In the genomic region with DNA sequence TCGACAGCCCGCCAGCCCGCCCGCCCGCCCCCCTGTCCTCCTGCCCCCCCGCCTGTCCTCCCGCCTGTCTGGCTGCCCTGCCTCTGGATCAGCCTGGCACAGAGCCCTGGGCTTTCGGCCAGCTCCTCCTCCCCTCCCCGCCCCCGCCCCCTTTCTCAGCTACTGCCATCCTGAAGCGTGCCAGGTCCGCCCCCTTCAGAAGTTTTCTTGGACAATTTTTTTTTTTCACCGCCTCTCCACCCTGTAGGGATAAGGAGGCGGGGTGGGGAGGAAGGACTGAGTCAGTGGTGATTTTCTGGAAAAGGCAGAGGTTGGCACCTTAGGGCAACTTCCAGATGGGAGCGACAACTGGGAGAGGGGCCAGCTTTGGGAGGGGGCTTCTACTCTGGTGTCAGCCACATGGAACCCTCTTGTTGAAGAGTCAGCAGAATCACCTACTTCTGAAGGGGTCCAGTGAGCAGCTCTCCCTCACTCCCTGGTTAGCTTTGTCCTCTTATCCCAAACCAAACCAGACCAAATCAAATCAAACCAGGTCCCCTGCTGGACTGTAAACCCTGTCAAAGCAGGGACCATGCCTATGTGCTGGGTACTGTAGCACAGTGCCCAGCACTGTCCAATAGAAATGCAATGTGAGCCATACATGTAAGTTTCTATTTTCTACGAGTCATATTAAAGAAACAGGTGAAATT, we compare ENCODE assay signal across 10 cellular contexts. TPM values are rescaled to one million over a fixed set of nuclear protein-coding genes. Genes with fewer than 3 reads are reported as not detected.
A peak's percentile ranks its signal among the peaks of the same experiment; 100 is the strongest.
DNase-seq lines count a peak whose midpoint lies in the region; ATAC-seq, FAIRE-seq and TF ChIP-seq lines count a peak whose summit lies in the region.
"Had no signal": no experiment of that assay in that cellular context is flagged by ENCODE, and none has a peak within 500 bp of the region (broad histone marks: within the 10 kb centered on the region; RNA-seq: fewer than 3 reads in every experiment).

No MANE protein-coding gene starts in this region.

- no peak overlapping the region for H3K27ac Mint-ChIP-seq in activated CD8-positive, alpha-beta T cell treated with anti-CD3 and anti-CD28 coated beads, Interleukin-2, amount 10 ng/mL, durations not matched to agents 7 days and 5 days
- H3K27ac Mint-ChIP-seq in activated CD4-positive, alpha-beta memory T cell treated with anti-CD3 and anti-CD28 coated beads, Interleukin-2, amount 10 ng/mL, durations not matched to agents 7 days and 5 days = no peak overlapping the region

- H3K4me2 ChIP-seq in OCI-LY7 (ENCODE audit: low read length) = no peak overlapping the region

- ATAC-seq in activated CD8-positive, alpha-beta T cell treated with anti-CD3 and anti-CD28 coated beads, Interleukin-2, amount 10 ng/mL, durations not matched to agents 7 days and 5 days = no peak

- no peak overlapping the region for H3K4me3 Mint-ChIP-seq in activated CD8-positive, alpha-beta T cell treated with anti-CD3 and anti-CD28 coated beads, Interleukin-2, amount 10 ng/mL, durations not matched to agents 7 days and 5 days
- no peak overlapping the region for H3K4me3 Mint-ChIP-seq in activated CD4-positive, alpha-beta memory T cell treated with anti-CD3 and anti-CD28 coated beads, Interleukin-2, amount 10 ng/mL, durations not matched to agents 7 days and 5 days

- H3K27me3 Mint-ChIP-seq in activated CD8-positive, alpha-beta T cell treated with anti-CD3 and anti-CD28 coated beads, Interleukin-2, amount 10 ng/mL, durations not matched to agents 7 days and 5 days (ENCODE audit: low read depth) = peaks cover 47% of the 10 kb centered on the region
- peaks cover 35% of the 10 kb centered on the region for H3K27me3 Mint-ChIP-seq in activated CD4-positive, alpha-beta memory T cell treated with anti-CD3 and anti-CD28 coated beads, Interleukin-2, amount 10 ng/mL, durations not matched to agents 7 days and 5 days

- no peak for FAIRE-seq in frontal cortex (lab: Jason Lieb, UNC)

- CTCF ChIA-PET in activated CD8-positive, alpha-beta T cell treated with anti-CD3 and anti-CD28 coated beads, Interleukin-2, amount 10 ng/mL, durations not matched to agents 7 days and 5 days (lab: Charles Lee) = interaction anchor here (2.9 kb wide), 1 partner anchor 15 kb away, joined by 14 read pairs; no protein-coding TSS in a partner anchor
- CTCF ChIA-PET in OCI-LY7 (lab: Charles Lee; ENCODE audit: unreplicated experiment) = no interaction called here
- CTCF ChIA-PET in activated CD4-positive, alpha-beta memory T cell treated with anti-CD3 and anti-CD28 coated beads, Interleukin-2, amount 10 ng/mL, durations not matched to agents 7 days and 5 days (lab: Charles Lee) = no interaction called here

- H3K4me1 ChIP-seq in tibial artery (peaks cover 0 to 20% (median 14%) of the 10 kb centered on the region in 4 donors), OCI-LY7 (ENCODE audit: insufficient read depth, low read length, poor library complexity, severe bottlenecking) (no peaks in the 10 kb centered on the region)

- intact Hi-C loops in tibial artery (cut with DNase I; ENCODE audit: low total_unique reads) = no loop called here
- intact Hi-C loops in OCI-LY7 (cut with micrococcal nuclease; ENCODE audit: unreplicated experiment) = no loop called here

- no peaks in the 10 kb centered on the region for H3K9me3 Mint-ChIP-seq in activated CD8-positive, alpha-beta T cell treated with anti-CD3 and anti-CD28 coated beads, Interleukin-2, amount 10 ng/mL, durations not matched to agents 7 days and 5 days (ENCODE audit: insufficient read depth)
- H3K9me3 Mint-ChIP-seq in activated CD4-positive, alpha-beta memory T cell treated with anti-CD3 and anti-CD28 coated beads, Interleukin-2, amount 10 ng/mL, durations not matched to agents 7 days and 5 days = no peaks in the 10 kb centered on the region

- TF ChIP-seq CTCF in tibial artery (IDR thresholded peaks at IDR 0.05) (no peak), OCI-LY7 (conservative IDR thresholded peaks at IDR 0.05; ENCODE audit: low read length) (no peak)

- H3K36me3 Mint-ChIP-seq in activated CD8-positive, alpha-beta T cell treated with anti-CD3 and anti-CD28 coated beads, Interleukin-2, amount 10 ng/mL, durations not matched to agents 7 days and 5 days (ENCODE audit: low read depth) = no peaks in the 10 kb centered on the region
- no peaks in the 10 kb centered on the region for H3K36me3 Mint-ChIP-seq in activated CD4-positive, alpha-beta memory T cell treated with anti-CD3 and anti-CD28 coated beads, Interleukin-2, amount 10 ng/mL, durations not matched to agents 7 days and 5 days (ENCODE audit: low read depth)

- no peaks in the 10 kb centered on the region for H3K9me2 ChIP-seq in OCI-LY7 (ENCODE audit: insufficient read depth, low read length)

- H4K20me1 ChIP-seq in OCI-LY7 (ENCODE audit: insufficient read depth, low read length) = peaks cover 13% of the 10 kb centered on the region; the same call in 1 of the 2 replicates

- POLR2A ChIA-PET in activated CD8-positive, alpha-beta T cell treated with anti-CD3 and anti-CD28 coated beads, Interleukin-2, amount 10 ng/mL, durations not matched to agents 7 days and 5 days (lab: Charles Lee) = no interaction called here
- POLR2A ChIA-PET in OCI-LY7 (lab: Charles Lee) = interaction anchor here (0.9 kb wide), 1 partner anchor 9 kb away, joined by 3 read pairs; no protein-coding TSS in a partner anchor
- POLR2A ChIA-PET in activated CD4-positive, alpha-beta memory T cell treated with anti-CD3 and anti-CD28 coated beads, Interleukin-2, amount 10 ng/mL, durations not matched to agents 7 days and 5 days (lab: Charles Lee) = no interaction called here

- H3K36me3 ChIP-seq in tibial artery (no peaks in the 10 kb centered on the region), OCI-LY7 (ENCODE audit: insufficient read depth, low read length) (peaks cover 31% of the 10 kb centered on the region)

- H2AFZ ChIP-seq in OCI-LY7 (ENCODE audit: low read length) = no peak overlapping the region

- no TSS peak for BruUV-seq in OCI-LY7 (replicated peaks; lab: Mats Ljungman, UMichigan)

- in situ Hi-C loops in SK-MEL-5 (cut with HindIII; ENCODE audit: low pct_unique_long_range_greater_than_20kb, low sequenced_read_pairs) = no loop called here

- H3K27ac ChIP-seq in tibial artery (no peak overlapping the region), OCI-LY7 (ENCODE audit: low read depth, low read length, poor library complexity, severe bottlenecking) (no peak overlapping the region)
- H3K27ac ChIP-seq: epithelial cell of prostate had no signal

- H3K4me1 Mint-ChIP-seq in activated CD8-positive, alpha-beta T cell treated with anti-CD3 and anti-CD28 coated beads, Interleukin-2, amount 10 ng/mL, durations not matched to agents 7 days and 5 days (ENCODE audit: low read depth) = no peaks in the 10 kb centered on the region
- no peaks in the 10 kb centered on the region for H3K4me1 Mint-ChIP-seq in activated CD4-positive, alpha-beta memory T cell treated with anti-CD3 and anti-CD28 coated beads, Interleukin-2, amount 10 ng/mL, durations not matched to agents 7 days and 5 days

- H3K4me3 ChIP-seq in tibial artery (no peak overlapping the region), OCI-LY7 (ENCODE audit: low read depth, low read length, poor library complexity, severe bottlenecking) (no peak overlapping the region)

- H3K27me3 ChIP-seq in tibial artery = peaks cover 2 to 73% of the 10 kb centered on the region in 2 donors

- DNase-seq in NCI-H2196 treated with DMSO at 0.1 percent for 48 hours (lab: John Stamatoyannopoulos, UW; ENCODE audit: unreplicated experiment) (peak; percentile 9), NCI-H2196 (lab: John Stamatoyannopoulos, UW; ENCODE audit: unreplicated experiment) (no peak), SK-MEL-5 (ENCODE audit: low read depth, low spot score) (peak; percentile 48), frontal cortex (ENCODE audit: low spot score in 2 of 2) (peak; percentile 19 to 42), tibial artery (peak; percentile 40 to 62), OCI-LY7 (ENCODE audit: low spot score) (no peak)
- DNase-seq in activated CD8-positive, alpha-beta T cell treated with anti-CD3 and anti-CD28 coated beads, Interleukin-2, amount 10 ng/mL, durations not matched to agents 7 days and 5 days = no peak
- DNase-seq in activated CD4-positive, alpha-beta memory T cell treated with anti-CD3 and anti-CD28 coated beads, Interleukin-2, amount 10 ng/mL, durations not matched to agents 7 days and 5 days = no peak

- H3K9me3 ChIP-seq in tibial artery = no peaks in the 10 kb centered on the region
- H3K9me3 ChIP-seq in OCI-LY7 (ENCODE audit: low read length) = no peaks in the 10 kb centered on the region

- peaks cover 42% of the 10 kb centered on the region for H3K79me2 ChIP-seq in OCI-LY7 (ENCODE audit: insufficient read depth, low read depth, low read length)

RNA-seq across cellular contexts. Expression of gene IGF2BP1, which starts 19.7 kb away (rescaled TPM):
- total RNA-seq in SK-MEL-5 (2014; rRNA removed; shearing (Covaris generic)) = 8.6 and 9.4 TPM in 2 replicates
- polyA plus RNA-seq in SK-MEL-5 (2015; cell fraction: cytosol; rRNA removed) = 8.5 and 12.5 TPM in 2 replicates
- polyA plus RNA-seq in SK-MEL-5 (2015; cell fraction: nucleus; rRNA removed) = 20.1 and 28.7 TPM in 2 replicates
- 0.82 TPM for total RNA-seq in frontal cortex
- not detected for total RNA-seq in activated CD8-positive, alpha-beta T cell treated with anti-CD3 and anti-CD28 coated beads, Interleukin-2, amount 10 ng/mL, durations not matched to agents 7 days and 5 days
- 14.8 and 18.9 TPM in 2 replicates for total RNA-seq in OCI-LY7 (2014; rRNA removed; shearing (Covaris generic))
- 46.4 and 53.8 TPM in 2 replicates for total RNA-seq in OCI-LY7 (2022)
- not detected for total RNA-seq in activated CD4-positive, alpha-beta memory T cell treated with anti-CD3 and anti-CD28 coated beads, Interleukin-2, amount 10 ng/mL, durations not matched to agents 7 days and 5 days

RNA-seq across cellular contexts. Expression of gene GIP, which starts 48.5 kb away (rescaled TPM):
- total RNA-seq in SK-MEL-5 (2014; rRNA removed; shearing (Covaris generic)) = not detected in 2 replicates
- not detected in 2 replicates for polyA plus RNA-seq in SK-MEL-5 (2015; cell fraction: cytosol; rRNA removed)
- not detected in 2 replicates for polyA plus RNA-seq in SK-MEL-5 (2015; cell fraction: nucleus; rRNA removed)
- total RNA-seq in frontal cortex (not detected), OCI-LY7 (2022) (not detected in 2 replicates)
- not detected for total RNA-seq in activated CD8-positive, alpha-beta T cell treated with anti-CD3 and anti-CD28 coated beads, Interleukin-2, amount 10 ng/mL, durations not matched to agents 7 days and 5 days
- total RNA-seq in OCI-LY7 (2014; rRNA removed; shearing (Covaris generic)) = not detected in 2 replicates
- not detected for total RNA-seq in activated CD4-positive, alpha-beta memory T cell treated with anti-CD3 and anti-CD28 coated beads, Interleukin-2, amount 10 ng/mL, durations not matched to agents 7 days and 5 days
- polyA plus RNA-seq: neural cell had no signal

Comparison
In these comparisons a context has a peak if more than half of its experiments do, and no peak if none do; other contexts are left out.
1. DNase-seq: peak in NCI-H2196 treated with DMSO at 0.1 percent for 48 hours (single experiment), SK-MEL-5 (single experiment), frontal cortex (2 of 2) and tibial artery (2 of 2); none in NCI-H2196 (single experiment), activated CD8-positive, alpha-beta T cell treated with anti-CD3 and anti-CD28 coated beads, Interleukin-2, amount 10 ng/mL, durations not matched to agents 7 days and 5 days (single experiment), OCI-LY7 (single experiment) and activated CD4-positive, alpha-beta memory T cell treated with anti-CD3 and anti-CD28 coated beads, Interleukin-2, amount 10 ng/mL, durations not matched to agents 7 days and 5 days (single experiment).